In genomic region chr4:104531390-104531789, GRCh38 we compare ENCODE assay signal across 23 cellular contexts. TPM values are rescaled to one million over a fixed set of nuclear protein-coding genes. Genes with fewer than 3 reads are reported as not detected.
DNase-seq lines count a peak whose midpoint lies in the region; ATAC-seq and TF ChIP-seq lines count a peak whose summit lies in the region.
"Had no signal": no experiment of that assay in that cellular context is flagged by ENCODE, and none has a peak within 500 bp of the region (broad histone marks: within the 10 kb centered on the region; RNA-seq: fewer than 3 reads in every experiment).

No MANE protein-coding gene starts in this region.

- H4K20me1 ChIP-seq in OCI-LY3 (ENCODE audit: insufficient read depth, low read length), result no peaks in the 10 kb centered on the region

- peaks cover 2% of the 10 kb centered on the region for H3K9me3 Mint-ChIP-seq in stimulated activated effector memory CD8-positive, alpha-beta T cell treated with anti-CD3 and anti-CD28 coated beads, Interleukin-12 subunit alpha, Interleukin-12 subunit beta, amount 100 ng/mL, for 72 hours

- intact Hi-C loops in dorsolateral prefrontal cortex (cut with DNase I), result loop anchor here in 1 of 2 donors (5.0 kb wide), 1 partner anchor 34 kb away; no protein-coding TSS in a partner anchor

- H3K4me3 ChIP-seq in BE2C (ENCODE audit: low read depth, low read length) (no peak overlapping the region), OCI-LY3 (ENCODE audit: low read length) (no peak overlapping the region), dorsolateral prefrontal cortex (no peak overlapping the region), mesenchymal stem cell (ENCODE audit: insufficient read depth in 1 of 2, low read depth in 1 of 2, low read length in 2 of 2) (no peak overlapping the region)
- H3K4me3 ChIP-seq: GM23248, PC-9, SK-N-MC had no signal

- no peak overlapping the region for H3K27ac ChIP-seq in OCI-LY3 (ENCODE audit: low read length)
- no peak overlapping the region for H3K27ac ChIP-seq in dorsolateral prefrontal cortex
- no peak overlapping the region for H3K27ac ChIP-seq in mesenchymal stem cell (ENCODE audit: low read length, poor library complexity, severe bottlenecking)
- H3K27ac ChIP-seq: GM23248, PC-9, SK-N-MC had no signal

- no peak overlapping the region for H2BK5ac ChIP-seq in mesenchymal stem cell (ENCODE audit: low read depth, low read length, poor library complexity, severe bottlenecking)

- H3K9ac ChIP-seq in OCI-LY3 (ENCODE audit: low read length), result no peak overlapping the region
- H3K9ac ChIP-seq in mesenchymal stem cell (ENCODE audit: low read length), result no peak overlapping the region
- H3K9ac ChIP-seq: GM23248 had no signal

- no peak overlapping the region for H4K91ac ChIP-seq in mesenchymal stem cell (ENCODE audit: low read length)

- no peaks in the 10 kb centered on the region for H3K36me3 Mint-ChIP-seq in stimulated activated effector memory CD8-positive, alpha-beta T cell treated with anti-CD3 and anti-CD28 coated beads, Interleukin-12 subunit alpha, Interleukin-12 subunit beta, amount 100 ng/mL, for 72 hours
- H3K36me3 Mint-ChIP-seq: CD4-positive, alpha-beta memory T cell had no signal

- H3K27ac Mint-ChIP-seq in stimulated activated effector memory CD8-positive, alpha-beta T cell treated with anti-CD3 and anti-CD28 coated beads, Interleukin-12 subunit alpha, Interleukin-12 subunit beta, amount 100 ng/mL, for 72 hours, result no peak overlapping the region
- H3K27ac Mint-ChIP-seq: activated CD4-positive, alpha-beta T cell treated with anti-CD3 and anti-CD28 coated beads, Interleukin-2, amount 10 ng/mL, durations not matched to agents 24 days and 14 days; CD4-positive, alpha-beta memory T cell; effector memory CD8-positive, alpha-beta T cell had no signal

- no peak overlapping the region for H2BK12ac ChIP-seq in mesenchymal stem cell (ENCODE audit: low read length in 2 of 2)

- H2BK15ac ChIP-seq in mesenchymal stem cell (ENCODE audit: low read depth, poor library complexity, severe bottlenecking), result no peak overlapping the region

- H3K23ac ChIP-seq in mesenchymal stem cell (ENCODE audit: low read length in 2 of 2), result no peak overlapping the region

- no peaks in the 10 kb centered on the region for H3K4me1 Mint-ChIP-seq in stimulated activated effector memory CD8-positive, alpha-beta T cell treated with anti-CD3 and anti-CD28 coated beads, Interleukin-12 subunit alpha, Interleukin-12 subunit beta, amount 100 ng/mL, for 72 hours
- H3K4me1 Mint-ChIP-seq: activated CD4-positive, alpha-beta T cell treated with anti-CD3 and anti-CD28 coated beads, Interleukin-2, amount 10 ng/mL, durations not matched to agents 24 days and 14 days; CD4-positive, alpha-beta memory T cell had no signal

- H3K36me3 ChIP-seq in BE2C, result no peaks in the 10 kb centered on the region
- no peaks in the 10 kb centered on the region for H3K36me3 ChIP-seq in OCI-LY3 (replicated peaks; ENCODE audit: low read depth, low read length)
- no peaks in the 10 kb centered on the region for H3K36me3 ChIP-seq in mesenchymal stem cell (ENCODE audit: control insufficient read depth in 1 of 2, insufficient read depth in 2 of 2, low read depth in 1 of 2, low read length in 2 of 2)

- 20% methylated on average over 1 of the region's 1 CpG for WGBS in mesenchymal stem cell

- H3K9me3 ChIP-seq in BE2C (no peaks in the 10 kb centered on the region; the same call in 1 of the 2 replicates), OCI-LY3 (ENCODE audit: insufficient read depth, low read length) (no peaks in the 10 kb centered on the region), mesenchymal stem cell (ENCODE audit: control insufficient read depth, low read length) (no peaks in the 10 kb centered on the region)

- no peak overlapping the region for H3K4me2 ChIP-seq in OCI-LY3 (ENCODE audit: low read length)
- no peak overlapping the region for H3K4me2 ChIP-seq in mesenchymal stem cell (ENCODE audit: low read length, poor library complexity, severe bottlenecking)
- H3K4me2 ChIP-seq: PC-9 had no signal

- H4K8ac ChIP-seq in mesenchymal stem cell (ENCODE audit: low read length), result no peak overlapping the region

- TF ChIP-seq CTCF in BE2C (IDR thresholded peaks at IDR 0.05; ENCODE audit: low read depth, low read length) (peak; percentile 29), OCI-LY3 (IDR thresholded peaks at IDR 0.05; ENCODE audit: low read depth, low read length) (peak; percentile 36), dorsolateral prefrontal cortex (IDR thresholded peaks at IDR 0.05 in 54 of 56, conservative IDR thresholded peaks at IDR 0.05 in 2 of 56; ENCODE audit: low read depth in 1 of 56, partially characterized antibody in 56 of 56) (peak in 49 of 56 donors; percentile 14 to 69 (median 46))

- no peak overlapping the region for H3K18ac ChIP-seq in mesenchymal stem cell (ENCODE audit: low read depth in 1 of 2, low read length in 2 of 2)

- H3K4ac ChIP-seq in mesenchymal stem cell (ENCODE audit: low read depth in 1 of 2, low read length in 2 of 2), result no peak overlapping the region

- no peak overlapping the region for H3K14ac ChIP-seq in mesenchymal stem cell (ENCODE audit: low read length in 2 of 2)

- no peak for ATAC-seq in stimulated activated effector memory CD8-positive, alpha-beta T cell treated with anti-CD3 and anti-CD28 coated beads, Interleukin-12 subunit alpha, Interleukin-12 subunit beta, amount 100 ng/mL, for 72 hours
- ATAC-seq: effector memory CD8-positive, alpha-beta T cell had no signal

- H3K4me1 ChIP-seq in BE2C, result no peaks in the 10 kb centered on the region
- no peaks in the 10 kb centered on the region for H3K4me1 ChIP-seq in OCI-LY3 (ENCODE audit: low read length)
- no peaks in the 10 kb centered on the region for H3K4me1 ChIP-seq in mesenchymal stem cell (ENCODE audit: control insufficient read depth, insufficient read depth, low read depth, low read length)

- H3K4me3 Mint-ChIP-seq in stimulated activated effector memory CD8-positive, alpha-beta T cell treated with anti-CD3 and anti-CD28 coated beads, Interleukin-12 subunit alpha, Interleukin-12 subunit beta, amount 100 ng/mL, for 72 hours, result no peak overlapping the region
- H3K4me3 Mint-ChIP-seq: activated CD4-positive, alpha-beta T cell treated with anti-CD3 and anti-CD28 coated beads, Interleukin-2, amount 10 ng/mL, durations not matched to agents 24 days and 14 days; CD4-positive, alpha-beta memory T cell; effector memory CD8-positive, alpha-beta T cell had no signal

- no peaks in the 10 kb centered on the region for H3K79me1 ChIP-seq in mesenchymal stem cell (replicated peaks; ENCODE audit: low read length, poor library complexity, severe bottlenecking)

- no peak overlapping the region for H2AK5ac ChIP-seq in mesenchymal stem cell (ENCODE audit: low read length, severe bottlenecking)

- no peak overlapping the region for H2BK120ac ChIP-seq in mesenchymal stem cell (ENCODE audit: low read depth, low read length)

- DNase-seq in BE2C, result no peak
- DNase-seq in dorsolateral prefrontal cortex, result no peak
- DNase-seq in mesenchymal stem cell, result peak; percentile 12
- no peak for DNase-seq in NCI-H1105 treated with DMSO at 0.1 percent for 48 hours (lab: John Stamatoyannopoulos, UW)
- DNase-seq in NCI-H2107 (lab: John Stamatoyannopoulos, UW), result no peak
- DNase-seq in stimulated activated effector memory CD8-positive, alpha-beta T cell treated with anti-CD3 and anti-CD28 coated beads, Interleukin-12 subunit alpha, Interleukin-12 subunit beta, amount 100 ng/mL, for 72 hours (ENCODE audit: low spot score in 2 of 2), result no peak
- no peak for DNase-seq in NCI-H345 (lab: John Stamatoyannopoulos, UW)
- DNase-seq: activated CD4-positive, alpha-beta T cell treated with anti-CD3 and anti-CD28 coated beads, Interleukin-2, amount 10 ng/mL, durations not matched to agents 24 days and 14 days; activated CD8-positive, alpha-beta memory T cell treated with anti-CD3 and anti-CD28 coated beads, Interleukin-2, amount 50 U/mL, for 48 hours; activated effector memory CD4-positive, alpha-beta T cell treated with anti-CD3 and anti-CD28 coated beads, Interleukin-2, amount 50 U/mL, for 16 hours; amniotic stem cell; CD4-positive, alpha-beta memory T cell; DMS79; effector memory CD8-positive, alpha-beta T cell; GM23248; KG1; NCI-H1048; NCI-H2081 treated with DMSO at 0.1 percent for 48 hours; NCI-H526; occipital lobe; PC-9 had no signal

- no peaks in the 10 kb centered on the region for H3K79me2 ChIP-seq in OCI-LY3 (ENCODE audit: low read length)

- H3K27me3 ChIP-seq in BE2C (no peaks in the 10 kb centered on the region), OCI-LY3 (ENCODE audit: low read depth, low read length) (no peaks in the 10 kb centered on the region), dorsolateral prefrontal cortex (no peaks in the 10 kb centered on the region), mesenchymal stem cell (ENCODE audit: control insufficient read depth in 1 of 2, insufficient read depth in 1 of 2, low read length in 2 of 2) (no peaks in the 10 kb centered on the region)

- H2AFZ ChIP-seq in OCI-LY3 (ENCODE audit: low read depth, low read length) (no peak overlapping the region), mesenchymal stem cell (ENCODE audit: low read depth, low read length) (no peak overlapping the region)
- H2AFZ ChIP-seq: GM23248, PC-9 had no signal

RNA-seq across cellular contexts. Expression of gene CXXC4, which starts 36.7 kb away (rescaled TPM):
- polyA plus RNA-seq in BE2C (2012; ENCODE audit: insufficient read depth, insufficient read length, low read depth), result 12.3 TPM
- 10 to 100 TPM in 115 of 120 experiments, 1 to 10 TPM in 5; 6.4 to 30.6 (median 15.1) TPM for total RNA-seq in dorsolateral prefrontal cortex
- 1.8 TPM for polyA plus RNA-seq in mesenchymal stem cell (2013, experiment 1 of 2)
- 1.7 TPM for polyA plus RNA-seq in mesenchymal stem cell (2013, experiment 2 of 2)
- total RNA-seq: activated CD4-positive, alpha-beta T cell treated with anti-CD3 and anti-CD28 coated beads, Interleukin-2, amount 10 ng/mL, durations not matched to agents 24 days and 14 days; GM23248 had no signal
- polyA plus RNA-seq: CD4-positive, alpha-beta memory T cell; GM23248 had no signal
